Comparison of ENCODE assay signal across 25 cellular contexts in genomic region chr6:148811472-148811871, GRCh38.
"Had no signal": no experiment of that assay in that cellular context is flagged by ENCODE, and none has a peak within 500 bp of the region (broad histone marks: within the 10 kb centered on the region; RNA-seq: fewer than 3 reads in every experiment).

No MANE protein-coding gene starts in this region.

- FAIRE-seq: keratinocyte had no signal

- ATAC-seq: activated CD4-positive, CD25-positive, alpha-beta regulatory T cell treated with anti-CD3 and anti-CD28 coated beads, Interleukin-2, amount 50 U/mL, for 24 hours; activated naive CD8-positive, alpha-beta T cell treated with anti-CD3 and anti-CD28 coated beads, Interleukin-2, amount 50 U/mL, for 24 hours; activated T-cell treated with anti-CD3 and anti-CD28 coated beads, Interleukin-2, amount 50 U/mL, for 72 hours; left colon; lower lobe of right lung; mucosa of descending colon; naive thymus-derived CD8-positive, alpha-beta T cell had no signal

- H3K36me3 ChIP-seq: esophagus squamous epithelium, lower lobe of right lung, neural progenitor cell, spleen, thoracic aorta, vagina had no signal

- DNase-seq: activated CD4-positive, alpha-beta memory T cell treated with anti-CD3 and anti-CD28 coated beads, Interleukin-2, amount 10 ng/mL, durations not matched to agents 7 days and 5 days; activated CD4-positive, alpha-beta T cell treated with anti-CD3 and anti-CD28 coated beads, Interleukin-2, amount 10 ng/mL, durations not matched to agents 24 days and 14 days; activated gamma-delta T cell; activated naive CD4-positive, alpha-beta T cell treated with anti-CD3 and anti-CD28 coated beads, Interleukin-2, amount 50 U/mL, for 16 hours; activated naive CD8-positive, alpha-beta T cell treated with anti-CD3 and anti-CD28 coated beads, Interleukin-2, amount 50 U/mL, for 24 hours; activated T-cell treated with anti-CD3 and anti-CD28 coated beads, Interleukin-2, amount 50 U/mL, for 72 hours; anterior cingulate cortex; central memory CD4-positive, alpha-beta T cell; endodermal cell; esophagus squamous epithelium; left colon; lower lobe of right lung; mesendoderm; mucosa of descending colon; naive thymus-derived CD8-positive, alpha-beta T cell; spleen; stimulated activated CD4-positive, alpha-beta T cell treated with anti-CD3 and anti-CD28 coated beads, Interleukin-4, amount 100 ng/mL, for 1 hour; stimulated activated naive CD4-positive, alpha-beta T cell; T-helper 2 cell had no signal

- H3K27me3 ChIP-seq: esophagus squamous epithelium, neural progenitor cell, spleen, vagina had no signal

- H3K4me3 ChIP-seq: coronary artery, esophagus squamous epithelium, lower lobe of right lung, mucosa of descending colon, neural progenitor cell, spleen, thoracic aorta, vagina had no signal
